ENCODE assay signal across 8 cellular contexts in the genomic region with DNA sequence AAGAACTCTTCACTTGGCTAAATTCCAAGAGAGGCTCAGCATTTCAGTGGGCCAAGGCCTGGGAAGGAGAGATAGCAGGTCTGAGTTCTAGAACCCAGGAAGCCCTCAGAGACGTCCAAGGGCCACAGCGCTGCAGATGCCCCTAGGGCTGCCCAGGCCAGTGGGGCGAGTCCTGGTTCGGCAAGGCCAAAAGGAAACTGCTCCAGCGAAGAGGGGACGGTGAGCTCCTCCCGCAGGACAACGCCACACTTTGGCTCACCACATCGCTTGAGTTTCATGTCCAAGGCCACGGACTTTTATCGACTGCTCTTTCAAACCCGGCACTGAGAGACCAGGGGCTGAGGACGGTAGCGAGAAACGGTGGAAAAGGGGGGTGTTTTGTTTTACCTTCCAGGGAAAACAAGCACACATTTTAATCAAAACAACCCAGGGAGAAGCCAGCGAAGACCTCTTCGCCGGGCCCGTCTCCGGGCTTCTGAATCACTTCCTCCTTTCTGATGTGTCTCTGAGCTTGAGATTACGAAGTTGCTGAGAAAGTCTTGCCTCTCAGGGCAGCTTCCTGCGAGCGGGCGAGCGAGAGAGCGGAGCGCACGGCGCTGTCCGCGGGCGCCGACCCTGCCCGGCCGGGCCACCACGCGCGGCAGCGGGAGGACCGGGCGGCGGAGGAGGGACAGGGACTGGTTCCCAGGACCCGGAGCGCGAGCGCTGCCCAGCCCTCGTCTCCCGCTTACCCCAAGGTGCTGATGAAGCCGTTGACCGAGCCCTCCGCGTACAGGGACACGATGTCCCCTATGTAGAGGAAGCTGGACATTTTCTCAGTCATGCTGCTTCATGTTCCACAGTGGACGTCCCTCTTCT. TPM values are rescaled to one million over a fixed set of nuclear protein-coding genes. Genes with fewer than 3 reads are reported as not detected.
DNase-seq lines count a peak whose midpoint lies in the region; ATAC-seq and TF ChIP-seq lines count a peak whose summit lies in the region.

No MANE protein-coding gene starts in this region.

- H3K4me1 ChIP-seq in upper lobe of right lung: peaks cover 24% of the 10 kb centered on the region

- peak overlapping the region; percentile 99 for H3K4me3 Mint-ChIP-seq in activated naive CD8-positive, alpha-beta T cell treated with anti-CD3 and anti-CD28 coated beads, Interleukin-2, amount 10 ng/mL, durations not matched to agents 7 days and 5 days

- H3K9me3 ChIP-seq in upper lobe of right lung: no peaks in the 10 kb centered on the region

- H3K4me3 ChIP-seq in upper lobe of right lung: peak overlapping the region; percentile 92

- DNase-seq in ELR (ENCODE audit: low read depth) (peak; percentile 94), cardiac septum (ENCODE audit: low spot score) (peak; percentile 87), posterior vena cava (ENCODE audit: low spot score) (peak; percentile 88), upper lobe of right lung (peak; percentile 83)
- DNase-seq in activated naive CD8-positive, alpha-beta T cell treated with anti-CD3 and anti-CD28 coated beads, Interleukin-2, amount 10 ng/mL, durations not matched to agents 7 days and 5 days: peak; percentile 77

- no peaks in the 10 kb centered on the region for H3K27me3 ChIP-seq in upper lobe of right lung

- no peak for TF ChIP-seq EP300 in Ishikawa (IDR thresholded peaks at IDR 0.05; ENCODE audit: borderline replicate concordance)

- H3K27ac Mint-ChIP-seq in activated naive CD8-positive, alpha-beta T cell treated with anti-CD3 and anti-CD28 coated beads, Interleukin-2, amount 10 ng/mL, durations not matched to agents 7 days and 5 days: peak overlapping the region; percentile 98

- intact Hi-C loops in cardiac septum (cut with DNase I) (loop anchor here (2.0 to 10.0 kb wide), 2 partner anchors 45 to 107 kb away; no protein-coding TSS in a partner anchor), posterior vena cava (cut with DNase I) (loop anchor here in 1 of 2 donors (5.0 kb wide), 1 partner anchor 50 kb away; no protein-coding TSS in a partner anchor), upper lobe of right lung (cut with DNase I) (no loop called here)

- ATAC-seq in GM21576 (IDR thresholded peaks at IDR 0.05; ENCODE audit: unreplicated experiment) (peak; percentile 51), SK-N-SH treated with all-trans-retinoic acid at 6 μM for 48 hours (peak; percentile 67), upper lobe of right lung (peak; percentile 66)
- ATAC-seq in activated naive CD8-positive, alpha-beta T cell treated with anti-CD3 and anti-CD28 coated beads, Interleukin-2, amount 10 ng/mL, durations not matched to agents 7 days and 5 days (ENCODE audit: low read depth): peak; percentile 62

- peaks cover 9% of the 10 kb centered on the region for H3K36me3 Mint-ChIP-seq in activated naive CD8-positive, alpha-beta T cell treated with anti-CD3 and anti-CD28 coated beads, Interleukin-2, amount 10 ng/mL, durations not matched to agents 7 days and 5 days

- H3K4me1 Mint-ChIP-seq in activated naive CD8-positive, alpha-beta T cell treated with anti-CD3 and anti-CD28 coated beads, Interleukin-2, amount 10 ng/mL, durations not matched to agents 7 days and 5 days: peaks cover 32% of the 10 kb centered on the region

- no peaks in the 10 kb centered on the region for H3K36me3 ChIP-seq in upper lobe of right lung

- no peak for TF ChIP-seq RAD21 in Ishikawa (IDR thresholded peaks at IDR 0.05; ENCODE audit: low read depth)

- TF ChIP-seq CTCF in upper lobe of right lung (IDR thresholded peaks at IDR 0.05): no peak

- H3K27me3 Mint-ChIP-seq in activated naive CD8-positive, alpha-beta T cell treated with anti-CD3 and anti-CD28 coated beads, Interleukin-2, amount 10 ng/mL, durations not matched to agents 7 days and 5 days: no peaks in the 10 kb centered on the region

- no peaks in the 10 kb centered on the region for H3K9me3 Mint-ChIP-seq in activated naive CD8-positive, alpha-beta T cell treated with anti-CD3 and anti-CD28 coated beads, Interleukin-2, amount 10 ng/mL, durations not matched to agents 7 days and 5 days

- H3K27ac ChIP-seq in upper lobe of right lung: peak overlapping the region; percentile 97

- POLR2A ChIA-PET in activated naive CD8-positive, alpha-beta T cell treated with anti-CD3 and anti-CD28 coated beads, Interleukin-2, amount 10 ng/mL, durations not matched to agents 7 days and 5 days (lab: Charles Lee): interaction anchor here (0.5 to 2.6 kb wide), 19 partner anchors 10 to 710 kb away, joined by 3 to 10 read pairs (median 4); partner anchors contain the start of genes FGFR1OP2, MED21 and TM7SF3

TF ChIP-seq in Ishikawa, 13 proteins besides CTCF, POLR2A, EP300 and RAD21 (continues in another document):
- TF ChIP-seq FOXM1 (IDR thresholded peaks at IDR 0.05; ENCODE audit: borderline replicate concordance, low read depth) (no peak), REST (IDR thresholded peaks at IDR 0.05; ENCODE audit: low read depth) (peak; percentile 44; the same call in 1 of the 2 replicates), YY1 (IDR thresholded peaks at IDR 0.05; ENCODE audit: low read depth) (no peak), TEAD4 (IDR thresholded peaks at IDR 0.05) (no peak), USF1 (IDR thresholded peaks at IDR 0.05) (no peak)

TF ChIP-seq in SK-N-SH treated with all-trans-retinoic acid at 6 μM for 48 hours, 23 proteins besides CTCF, POLR2A, EP300 and RAD21:
- TF ChIP-seq ZFP3 (CRISPR knock-in tag; IDR thresholded peaks at IDR 0.05): no peak
- TF ChIP-seq ZNF70 (CRISPR knock-in tag; IDR thresholded peaks at IDR 0.05): no peak
- no peak for TF ChIP-seq BACH2 (CRISPR knock-in tag; IDR thresholded peaks at IDR 0.05; ENCODE audit: borderline replicate concordance)
- TF ChIP-seq TCF4 (CRISPR knock-in tag; IDR thresholded peaks at IDR 0.05; ENCODE audit: borderline replicate concordance): no peak
- TF ChIP-seq CSDC2 (CRISPR knock-in tag; IDR thresholded peaks at IDR 0.05): no peak
- TF ChIP-seq ZC3H10 (CRISPR knock-in tag; IDR thresholded peaks at IDR 0.05): no peak
- TF ChIP-seq CSRNP3 (CRISPR knock-in tag; IDR thresholded peaks at IDR 0.05): no peak
- no peak for TF ChIP-seq SNAI2 (CRISPR knock-in tag; IDR thresholded peaks at IDR 0.05)
- TF ChIP-seq ZNF565 (CRISPR knock-in tag; conservative IDR thresholded peaks at IDR 0.05; ENCODE audit: low read depth): no peak
- TF ChIP-seq PATZ1 (CRISPR knock-in tag; IDR thresholded peaks at IDR 0.05; ENCODE audit: borderline replicate concordance): no peak
- no peak for TF ChIP-seq OSR1 (CRISPR knock-in tag; IDR thresholded peaks at IDR 0.05)
- no peak for TF ChIP-seq ISL1 (CRISPR knock-in tag; IDR thresholded peaks at IDR 0.05)
- TF ChIP-seq GLIS3 (CRISPR knock-in tag; IDR thresholded peaks at IDR 0.05): no peak
- TF ChIP-seq ZNF8 (CRISPR knock-in tag; IDR thresholded peaks at IDR 0.05): no peak
- no peak for TF ChIP-seq ESRRG (CRISPR knock-in tag; IDR thresholded peaks at IDR 0.05)

RNA-seq across cellular contexts. Expression of gene ITPR2, which starts 0.8 kb away (rescaled TPM):
- 10 to 100 TPM; 43.3 to 43.5 TPM for total RNA-seq in activated naive CD8-positive, alpha-beta T cell treated with anti-CD3 and anti-CD28 coated beads, Interleukin-2, amount 10 ng/mL, durations not matched to agents 7 days and 5 days
- total RNA-seq in cardiac septum (20.9 TPM), posterior vena cava (10 to 100 TPM; 38.8 to 40.3 TPM), upper lobe of right lung (50.8 TPM)

Comparison
In these comparisons a context has a peak if more than half of its experiments do, and no peak if none do; other contexts are left out.
1. Peak in every context shown above with its lines: DNase-seq, ATAC-seq, H3K4me3 ChIP-seq and H3K27ac ChIP-seq.